1 cellular context compared by ENCODE assay signal in the genomic region with DNA sequence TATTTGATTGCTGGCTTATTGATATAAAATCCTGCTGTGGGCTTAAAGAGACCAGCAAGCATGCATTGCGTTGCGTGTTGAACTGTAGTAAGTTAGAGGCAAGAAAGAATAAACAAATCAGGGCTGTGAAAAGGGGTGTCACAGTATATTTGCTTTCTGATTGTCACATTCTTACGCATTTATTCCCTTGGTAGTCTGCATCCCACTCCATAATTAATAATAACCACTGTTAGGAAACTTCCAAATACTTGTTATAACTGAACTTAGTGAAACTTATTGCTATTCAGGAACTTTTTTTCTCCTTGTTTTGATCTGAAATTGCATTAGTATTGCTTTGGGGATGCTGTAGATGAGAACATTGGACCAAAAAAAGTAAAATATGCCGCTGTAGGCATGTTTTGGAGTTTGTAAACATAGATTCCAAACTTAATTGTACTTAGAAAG.
TF ChIP-seq lines count a peak whose summit lies in the region.

No MANE protein-coding gene starts in this region.

TF ChIP-seq in GM23338, 12 proteins besides CTCF, POLR2A, EP300 and RAD21 (continued from another document):
- TF ChIP-seq, protein P1, sequence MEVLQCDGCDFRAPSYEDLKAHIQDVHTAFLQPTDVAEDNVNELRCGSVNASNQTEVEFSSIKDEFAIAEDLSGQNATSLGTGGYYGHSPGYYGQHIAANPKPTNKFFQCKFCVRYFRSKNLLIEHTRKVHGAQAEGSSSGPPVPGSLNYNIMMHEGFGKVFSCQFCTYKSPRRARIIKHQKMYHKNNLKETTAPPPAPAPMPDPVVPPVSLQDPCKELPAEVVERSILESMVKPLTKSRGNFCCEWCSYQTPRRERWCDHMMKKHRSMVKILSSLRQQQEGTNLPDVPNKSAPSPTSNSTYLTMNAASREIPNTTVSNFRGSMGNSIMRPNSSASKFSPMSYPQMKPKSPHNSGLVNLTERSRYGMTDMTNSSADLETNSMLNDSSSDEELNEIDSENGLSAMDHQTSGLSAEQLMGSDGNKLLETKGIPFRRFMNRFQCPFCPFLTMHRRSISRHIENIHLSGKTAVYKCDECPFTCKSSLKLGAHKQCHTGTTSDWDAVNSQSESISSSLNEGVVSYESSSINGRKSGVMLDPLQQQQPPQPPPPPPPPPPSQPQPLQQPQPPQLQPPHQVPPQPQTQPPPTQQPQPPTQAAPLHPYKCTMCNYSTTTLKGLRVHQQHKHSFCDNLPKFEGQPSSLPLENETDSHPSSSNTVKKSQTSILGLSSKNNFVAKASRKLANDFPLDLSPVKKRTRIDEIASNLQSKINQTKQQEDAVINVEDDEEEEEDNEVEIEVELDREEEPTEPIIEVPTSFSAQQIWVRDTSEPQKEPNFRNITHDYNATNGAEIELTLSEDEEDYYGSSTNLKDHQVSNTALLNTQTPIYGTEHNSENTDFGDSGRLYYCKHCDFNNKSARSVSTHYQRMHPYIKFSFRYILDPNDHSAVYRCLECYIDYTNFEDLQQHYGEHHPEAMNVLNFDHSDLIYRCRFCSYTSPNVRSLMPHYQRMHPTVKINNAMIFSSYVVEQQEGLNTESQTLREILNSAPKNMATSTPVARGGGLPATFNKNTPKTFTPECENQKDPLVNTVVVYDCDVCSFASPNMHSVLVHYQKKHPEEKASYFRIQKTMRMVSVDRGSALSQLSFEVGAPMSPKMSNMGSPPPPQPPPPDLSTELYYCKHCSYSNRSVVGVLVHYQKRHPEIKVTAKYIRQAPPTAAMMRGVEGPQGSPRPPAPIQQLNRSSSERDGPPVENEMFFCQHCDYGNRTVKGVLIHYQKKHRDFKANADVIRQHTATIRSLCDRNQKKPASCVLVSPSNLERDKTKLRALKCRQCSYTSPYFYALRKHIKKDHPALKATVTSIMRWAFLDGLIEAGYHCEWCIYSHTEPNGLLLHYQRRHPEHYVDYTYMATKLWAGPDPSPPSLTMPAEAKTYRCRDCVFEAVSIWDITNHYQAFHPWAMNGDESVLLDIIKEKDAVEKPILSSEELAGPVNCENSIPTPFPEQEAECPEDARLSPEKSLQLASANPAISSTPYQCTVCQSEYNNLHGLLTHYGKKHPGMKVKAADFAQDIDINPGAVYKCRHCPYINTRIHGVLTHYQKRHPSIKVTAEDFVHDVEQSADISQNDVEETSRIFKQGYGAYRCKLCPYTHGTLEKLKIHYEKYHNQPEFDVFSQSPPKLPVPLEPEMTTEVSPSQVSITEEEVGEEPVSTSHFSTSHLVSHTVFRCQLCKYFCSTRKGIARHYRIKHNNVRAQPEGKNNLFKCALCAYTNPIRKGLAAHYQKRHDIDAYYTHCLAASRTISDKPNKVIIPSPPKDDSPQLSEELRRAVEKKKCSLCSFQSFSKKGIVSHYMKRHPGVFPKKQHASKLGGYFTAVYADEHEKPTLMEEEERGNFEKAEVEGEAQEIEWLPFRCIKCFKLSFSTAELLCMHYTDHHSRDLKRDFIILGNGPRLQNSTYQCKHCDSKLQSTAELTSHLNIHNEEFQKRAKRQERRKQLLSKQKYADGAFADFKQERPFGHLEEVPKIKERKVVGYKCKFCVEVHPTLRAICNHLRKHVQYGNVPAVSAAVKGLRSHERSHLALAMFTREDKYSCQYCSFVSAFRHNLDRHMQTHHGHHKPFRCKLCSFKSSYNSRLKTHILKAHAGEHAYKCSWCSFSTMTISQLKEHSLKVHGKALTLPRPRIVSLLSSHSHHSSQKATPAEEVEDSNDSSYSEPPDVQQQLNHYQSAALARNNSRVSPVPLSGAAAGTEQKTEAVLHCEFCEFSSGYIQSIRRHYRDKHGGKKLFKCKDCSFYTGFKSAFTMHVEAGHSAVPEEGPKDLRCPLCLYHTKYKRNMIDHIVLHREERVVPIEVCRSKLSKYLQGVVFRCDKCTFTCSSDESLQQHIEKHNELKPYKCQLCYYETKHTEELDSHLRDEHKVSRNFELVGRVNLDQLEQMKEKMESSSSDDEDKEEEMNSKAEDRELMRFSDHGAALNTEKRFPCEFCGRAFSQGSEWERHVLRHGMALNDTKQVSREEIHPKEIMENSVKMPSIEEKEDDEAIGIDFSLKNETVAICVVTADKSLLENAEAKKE (CRISPR knock-in tag; IDR thresholded peaks at IDR 0.05) = no peak
